ENCODE assay signal across 19 cellular contexts in genomic region chr17:77117415-77117814, GRCh38. TPM values are rescaled to one million over a fixed set of nuclear protein-coding genes. Genes with fewer than 3 reads are reported as not detected.
DNase-seq lines count a peak whose midpoint lies in the region; ATAC-seq and TF ChIP-seq lines count a peak whose summit lies in the region.
"Had no signal": no experiment of that assay in that cellular context is flagged by ENCODE, and none has a peak within 500 bp of the region (broad histone marks: within the 10 kb centered on the region; RNA-seq: fewer than 3 reads in every experiment).

No MANE protein-coding gene starts in this region.

- intact Hi-C loops in adrenal gland (cut with DNase I): no loop called here
- intact Hi-C loops in sciatic nerve (cut with DNase I): no loop called here

- no peaks in the 10 kb centered on the region for H3K27me3 ChIP-seq in adrenal gland
- H3K27me3 ChIP-seq in gastroesophageal sphincter: no peaks in the 10 kb centered on the region
- H3K27me3 ChIP-seq: testis had no signal

- TF ChIP-seq CTCF in adrenal gland (IDR thresholded peaks at IDR 0.05) (no peak), gastroesophageal sphincter (IDR thresholded peaks at IDR 0.05) (no peak)

- ATAC-seq in gastroesophageal sphincter: no peak
- ATAC-seq in sciatic nerve: peak; percentile 52
- no peak for ATAC-seq in HG03159 (IDR thresholded peaks at IDR 0.05; ENCODE audit: unreplicated experiment)
- ATAC-seq in GM21390 (IDR thresholded peaks at IDR 0.05; ENCODE audit: unreplicated experiment): no peak
- ATAC-seq in HG03045 (IDR thresholded peaks at IDR 0.05; ENCODE audit: unreplicated experiment): no peak
- ATAC-seq: activated CD8-positive, alpha-beta T cell treated with anti-CD3 and anti-CD28 coated beads for 36 hours; left colon; PC-3 had no signal

- no peak overlapping the region for H3K4me3 ChIP-seq in adrenal gland
- H3K4me3 ChIP-seq in gastroesophageal sphincter: no peak overlapping the region
- H3K4me3 ChIP-seq: testis had no signal

- peak; percentile 49 for DNase-seq in AG08395 (ENCODE audit: low spot score)
- peak in 5 of 7 donors; percentile 50 to 74 (median 61) for DNase-seq in adrenal gland
- DNase-seq in sciatic nerve (ENCODE audit: low spot score): no peak
- DNase-seq in HK-2 (ENCODE audit: unreplicated experiment): no peak
- DNase-seq: activated CD4-positive, CD25-positive, alpha-beta regulatory T cell; activated CD8-positive, alpha-beta T cell treated with anti-CD3 and anti-CD28 coated beads for 36 hours; activated T-cell treated with anti-CD3 and anti-CD28 coated beads, Interleukin-2, amount 50 U/mL, for 48 hours; CD4-positive, CD25-positive, alpha-beta regulatory T cell; effector CD8-positive, alpha-beta T cell; left colon; NCI-H1417 treated with DMSO at 0.1 percent for 48 hours; NCI-H82; PC-3; stimulated activated CD4-positive, alpha-beta T cell treated with anti-CD3 and anti-CD28 coated beads, Interleukin-2, amount 100 ng/mL, for 48 hours; testis had no signal

- H3K36me3 ChIP-seq in adrenal gland (replicated peaks in 1 of 2) (no peaks in the 10 kb centered on the region), gastroesophageal sphincter (no peaks in the 10 kb centered on the region)

- H3K9me3 ChIP-seq in adrenal gland (replicated peaks in 1 of 3) (no peaks in the 10 kb centered on the region), gastroesophageal sphincter (no peaks in the 10 kb centered on the region)
- H3K9me3 ChIP-seq: testis had no signal

- 67 to 83% (median 81%) methylated on average over 4 of the region's 4 CpGs for WGBS in adrenal gland, 4 donors
- 72 to 100% methylated on average over 3 to 4 of the region's 4 CpGs for WGBS in gastroesophageal sphincter (ENCODE audit: low coverage in 1 of 2), 2 donors

- TF ChIP-seq EP300 in gastroesophageal sphincter (IDR thresholded peaks at IDR 0.05): no peak

- H3K4me1 ChIP-seq in adrenal gland (replicated peaks in 1 of 2): peaks cover 41 to 60% of the 10 kb centered on the region in 2 donors
- H3K4me1 ChIP-seq in gastroesophageal sphincter: peaks cover 0 to 46% (median 3%) of the 10 kb centered on the region in 3 donors

- H3K27ac ChIP-seq in adrenal gland: peak overlapping the region in 4 of 5 donors; percentile 13 to 85 (median 62)
- H3K27ac ChIP-seq in gastroesophageal sphincter: peak overlapping the region in 3 of 4 donors; percentile 13 to 69 (median 60)

- no peak for TF ChIP-seq POLR2A in adrenal gland (IDR thresholded peaks at IDR 0.05)
- TF ChIP-seq POLR2A in gastroesophageal sphincter (IDR thresholded peaks at IDR 0.05): no peak

RNA-seq across cellular contexts. Expression of gene SEC14L1, which starts 23.4 kb away (rescaled TPM):
- total RNA-seq in adrenal gland (100 to 1,000 TPM; 130 to 255 (median 199) TPM), gastroesophageal sphincter (10 to 100 TPM; 38.4 to 86.1 (median 40.1) TPM), sciatic nerve (130 TPM)
- polyA plus RNA-seq in adrenal gland: 100 to 1,000 TPM in 2 of 3 donors, 10 to 100 TPM in 1; 61.8 to 125 (median 119) TPM

Comparison
In these comparisons a context has a peak if more than half of its experiments do, and no peak if none do; other contexts are left out.
1. DNase-seq: peak in AG08395 (single experiment) and adrenal gland (5 of 7); none in sciatic nerve (single experiment) and HK-2 (single experiment).